In genomic region chr7:34137176-34137575, GRCh38 we compare ENCODE assay signal across 24 cellular contexts.
"Had no signal": no experiment of that assay in that cellular context is flagged by ENCODE, and none has a peak within 500 bp of the region (broad histone marks: within the 10 kb centered on the region; RNA-seq: fewer than 3 reads in every experiment).

No MANE protein-coding gene starts in this region.

- H3K9me3 ChIP-seq: left lung, pancreas, prostate gland, spleen, suprapubic skin, thyroid gland, transverse colon, upper lobe of left lung, vagina had no signal

- H3K4me3 ChIP-seq: left lung, lung, pancreas, prostate gland, spleen, suprapubic skin, thyroid gland, transverse colon, upper lobe of left lung, vagina had no signal

- H3K27ac ChIP-seq: left lung, pancreas, spleen, suprapubic skin, thyroid gland, transverse colon, upper lobe of left lung, vagina had no signal

- H3K27me3 ChIP-seq: left lung, pancreas, spleen, suprapubic skin, thyroid gland, transverse colon, upper lobe of left lung, vagina had no signal

- H3K4me1 ChIP-seq: left lung, pancreas, prostate gland, spleen, suprapubic skin, thyroid gland, transverse colon had no signal

- ATAC-seq: left colon; left lung; naive thymus-derived CD8-positive, alpha-beta T cell; sciatic nerve; stimulated activated effector memory CD8-positive, alpha-beta T cell treated with anti-CD3 and anti-CD28 coated beads, Interleukin-12 subunit alpha, Interleukin-12 subunit beta, amount 100 ng/mL, for 72 hours had no signal

- H3K36me3 ChIP-seq: left lung, pancreas, prostate gland, spleen, suprapubic skin, thyroid gland, transverse colon, upper lobe of left lung, vagina had no signal

- DNase-seq: hypothalamus; immature natural killer cell; kidney; left colon; left lung; mesendoderm; naive thymus-derived CD8-positive, alpha-beta T cell; nucleus accumbens; pancreas; retina; right cardiac atrium; small intestine; spleen; stimulated activated CD4-positive, alpha-beta T cell treated with anti-CD3 and anti-CD28 coated beads, Interleukin-4, amount 100 ng/mL, for 24 hours; stimulated activated naive CD4-positive, alpha-beta T cell; thyroid gland; transverse colon; upper lobe of left lung had no signal
